Comparison of ENCODE assay signal across 9 cellular contexts in genomic region chr11:104163100-104164027, GRCh38. TPM values are rescaled to one million over a fixed set of nuclear protein-coding genes. Genes with fewer than 3 reads are reported as not detected.
DNase-seq lines count a peak whose midpoint lies in the region; ATAC-seq and TF ChIP-seq lines count a peak whose summit lies in the region.
"Had no signal": no experiment of that assay in that cellular context is flagged by ENCODE, and none has a peak within 500 bp of the region (broad histone marks: within the 10 kb centered on the region; RNA-seq: fewer than 3 reads in every experiment).

No MANE protein-coding gene starts in this region.

- H3K9me3 ChIP-seq in lower lobe of right lung (no peaks in the 10 kb centered on the region), upper lobe of right lung (no peaks in the 10 kb centered on the region)

- no peak for DNase-seq in activated naive CD4-positive, alpha-beta T cell treated with anti-CD3 and anti-CD28 coated beads for 36 hours
- DNase-seq in activated naive CD4-positive, alpha-beta T cell treated with anti-CD3 and anti-CD28 coated beads, Interleukin-2, amount 50 U/mL, for 16 hours: no peak
- DNase-seq in NAMALWA (ENCODE audit: low spot score) (peak; percentile 61), lower lobe of right lung (no peak), upper lobe of right lung (no peak), DMS153 (lab: John Stamatoyannopoulos, UW) (no peak)

- CTCF ChIA-PET in activated naive CD4-positive, alpha-beta T cell treated with anti-CD3 and anti-CD28 coated beads for 36 hours (lab: Charles Lee): no interaction called here

- TF ChIP-seq CTCF in lower lobe of right lung (IDR thresholded peaks at IDR 0.05) (no peak), upper lobe of right lung (IDR thresholded peaks at IDR 0.05) (no peak)

- H3K4me1 ChIP-seq in lower lobe of right lung (peaks cover 13% of the 10 kb centered on the region), upper lobe of right lung (no peaks in the 10 kb centered on the region)

- H3K27ac ChIP-seq in lower lobe of right lung (no peak overlapping the region), upper lobe of right lung (no peak overlapping the region)
- H3K27ac ChIP-seq: epithelial cell of prostate had no signal

- H3K36me3 Mint-ChIP-seq in activated naive CD4-positive, alpha-beta T cell treated with anti-CD3 and anti-CD28 coated beads for 36 hours (ENCODE audit: low read depth): no peaks in the 10 kb centered on the region
- H3K36me3 Mint-ChIP-seq in dendritic cell treated with granulocyte-macrophage colony-stimulating factor and Interleukin-4, amounts not matched to agents 40 ng/mL and 50 ng/mL, for 4 days (ENCODE audit: low read depth): no peaks in the 10 kb centered on the region

- no peaks in the 10 kb centered on the region for H3K9me3 Mint-ChIP-seq in activated naive CD4-positive, alpha-beta T cell treated with anti-CD3 and anti-CD28 coated beads for 36 hours
- no peaks in the 10 kb centered on the region for H3K9me3 Mint-ChIP-seq in dendritic cell treated with granulocyte-macrophage colony-stimulating factor and Interleukin-4, amounts not matched to agents 40 ng/mL and 50 ng/mL, for 4 days

- H3K27ac Mint-ChIP-seq in activated naive CD4-positive, alpha-beta T cell treated with anti-CD3 and anti-CD28 coated beads for 36 hours: no peak overlapping the region
- H3K27ac Mint-ChIP-seq in dendritic cell treated with granulocyte-macrophage colony-stimulating factor and Interleukin-4, amounts not matched to agents 40 ng/mL and 50 ng/mL, for 4 days: no peak overlapping the region

- H3K4me3 Mint-ChIP-seq in activated naive CD4-positive, alpha-beta T cell treated with anti-CD3 and anti-CD28 coated beads for 36 hours: peak overlapping the region; percentile 57
- H3K4me3 Mint-ChIP-seq in dendritic cell treated with granulocyte-macrophage colony-stimulating factor and Interleukin-4, amounts not matched to agents 40 ng/mL and 50 ng/mL, for 4 days: peak overlapping the region; percentile 77

- no peaks in the 10 kb centered on the region for H3K36me3 ChIP-seq in lower lobe of right lung
- H3K36me3 ChIP-seq in upper lobe of right lung: no peaks in the 10 kb centered on the region

- H3K27me3 Mint-ChIP-seq in activated naive CD4-positive, alpha-beta T cell treated with anti-CD3 and anti-CD28 coated beads for 36 hours (ENCODE audit: low read depth): peaks cover 32% of the 10 kb centered on the region
- peaks cover 19% of the 10 kb centered on the region for H3K27me3 Mint-ChIP-seq in dendritic cell treated with granulocyte-macrophage colony-stimulating factor and Interleukin-4, amounts not matched to agents 40 ng/mL and 50 ng/mL, for 4 days

- ATAC-seq in lower lobe of right lung: peak; percentile 19 to 36
- ATAC-seq in upper lobe of right lung: no peak
- no peak for ATAC-seq in esophagus mucosa

- H3K4me1 Mint-ChIP-seq in activated naive CD4-positive, alpha-beta T cell treated with anti-CD3 and anti-CD28 coated beads for 36 hours (ENCODE audit: low read depth): peaks cover 6% of the 10 kb centered on the region
- H3K4me1 Mint-ChIP-seq in dendritic cell treated with granulocyte-macrophage colony-stimulating factor and Interleukin-4, amounts not matched to agents 40 ng/mL and 50 ng/mL, for 4 days (ENCODE audit: low read depth): peaks cover 13% of the 10 kb centered on the region

- H3K4me3 ChIP-seq in lower lobe of right lung (peak overlapping the region; percentile 58), upper lobe of right lung (peak overlapping the region; percentile 50)

- H3K27me3 ChIP-seq in lower lobe of right lung (ENCODE audit: low read depth) (peaks cover 11% of the 10 kb centered on the region), upper lobe of right lung (no peaks in the 10 kb centered on the region)

- intact Hi-C loops in activated naive CD4-positive, alpha-beta T cell treated with anti-CD3 and anti-CD28 coated beads for 36 hours (cut with micrococcal nuclease): no loop called here
- intact Hi-C loops in dendritic cell treated with granulocyte-macrophage colony-stimulating factor and Interleukin-4, amounts not matched to agents 40 ng/mL and 50 ng/mL, for 4 days (cut with micrococcal nuclease): loop anchor here (10.0 kb wide), 1 partner anchor 1701 kb away; no protein-coding TSS in a partner anchor
- intact Hi-C loops in lower lobe of right lung (cut with DNase I) (no loop called here), upper lobe of right lung (cut with DNase I) (no loop called here)

RNA-seq across cellular contexts. Expression of gene PDGFD, which starts 0.6 kb away (rescaled TPM):
- total RNA-seq in activated naive CD4-positive, alpha-beta T cell treated with anti-CD3 and anti-CD28 coated beads for 36 hours: not detected
- total RNA-seq in lower lobe of right lung (3.9 TPM), upper lobe of right lung (5.0 TPM), esophagus mucosa (0.76 TPM)

Comparison
In these comparisons a context has a peak if more than half of its experiments do, and no peak if none do; other contexts are left out.
1. ATAC-seq: peak in lower lobe of right lung (2 of 2); none in upper lobe of right lung (single experiment) and esophagus mucosa (single experiment).